ENCODE assay signal across 16 cellular contexts in the genomic region with DNA sequence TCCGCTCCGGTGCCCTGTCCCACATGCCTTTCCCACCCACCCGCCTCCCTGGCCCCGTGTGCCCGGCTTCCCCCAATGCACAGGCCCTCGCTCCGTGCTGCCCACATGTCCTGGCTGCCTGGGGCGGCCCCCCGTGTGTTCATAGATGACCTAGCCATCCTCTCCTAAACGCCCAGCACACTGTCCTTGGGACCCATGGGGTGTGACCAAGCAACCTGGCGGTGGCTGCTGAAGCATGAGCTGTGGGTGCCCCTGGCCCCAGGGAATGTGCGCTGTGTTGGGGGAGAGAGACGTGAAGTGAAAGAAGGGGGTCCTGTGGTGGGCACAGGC. TPM values are rescaled to one million over a fixed set of nuclear protein-coding genes. Genes with fewer than 3 reads are reported as not detected.
DNase-seq lines count a peak whose midpoint lies in the region; ATAC-seq and TF ChIP-seq lines count a peak whose summit lies in the region.
"Had no signal": no experiment of that assay in that cellular context is flagged by ENCODE, and none has a peak within 500 bp of the region (broad histone marks: within the 10 kb centered on the region; RNA-seq: fewer than 3 reads in every experiment).

No MANE protein-coding gene starts in this region.

- H3K27me3 Mint-ChIP-seq in CD8-positive, alpha-beta memory T cell = no peaks in the 10 kb centered on the region

- POLR2A ChIA-PET in CD8-positive, alpha-beta memory T cell (lab: Charles Lee) = no interaction called here
- POLR2A ChIA-PET in HEK293 (lab: Yijun Ruan, JAX) = no interaction called here

- no peak overlapping the region for H3K14ac ChIP-seq in neuronal stem cell (ENCODE audit: low read length)

- H3K4me3 ChIP-seq in CD8-positive, alpha-beta memory T cell (ENCODE audit: low read length) = no peak overlapping the region
- H3K4me3 ChIP-seq in HEK293 (ENCODE audit: low read depth, low read length) (no peak overlapping the region), left ventricle myocardium inferior (no peak overlapping the region), neuronal stem cell (ENCODE audit: low read length in 2 of 2) (peak overlapping the region in 1 of 2 donors; percentile 55)

- ATAC-seq in GM18868 (IDR thresholded peaks at IDR 0.05; ENCODE audit: unreplicated experiment) = no peak

- no peak overlapping the region for H3K18ac ChIP-seq in neuronal stem cell (ENCODE audit: low read length)

- H3K4me1 Mint-ChIP-seq in CD8-positive, alpha-beta memory T cell = peaks cover 0 to 22% (median 13%) of the 10 kb centered on the region in 3 donors
- H3K4me1 Mint-ChIP-seq: CD14-positive monocyte had no signal

- no peak overlapping the region for H3K27ac ChIP-seq in CD8-positive, alpha-beta memory T cell (ENCODE audit: low read depth, low read length)
- no peak overlapping the region for H3K27ac ChIP-seq in HEK293 (ENCODE audit: extremely low read depth, low read depth, low read length)
- H3K27ac ChIP-seq in left ventricle myocardium inferior (replicated peaks) = no peak overlapping the region
- H3K27ac ChIP-seq in neuronal stem cell (replicated peaks; ENCODE audit: low read length) = no peak overlapping the region

- WGBS in neuronal stem cell (ENCODE audit: extremely low coverage in 2 of 2, insufficient read length in 2 of 2, insufficient replicate concordance in 1 of 2), 2 donors = no CpG with 5 or more reads among the region's 13 CpGs

- peaks cover 37% of the 10 kb centered on the region for H3K36me3 ChIP-seq in CD8-positive, alpha-beta memory T cell (ENCODE audit: insufficient read depth, low read length)
- H3K36me3 ChIP-seq in HEK293 (ENCODE audit: control insufficient read depth in 2 of 2, insufficient read depth in 1 of 2, low read length in 2 of 2) (peaks cover 5 to 68% of the 10 kb centered on the region in 2 experiments; a peak in 2 of 3 replicates), left ventricle myocardium inferior (peaks cover 77% of the 10 kb centered on the region), neuronal stem cell (replicated peaks in 1 of 2; ENCODE audit: control insufficient read depth in 2 of 2, insufficient read depth in 2 of 2, low read length in 2 of 2) (peaks cover 46 to 84% of the 10 kb centered on the region in 2 donors)

- peaks cover 4 to 79% (median 10%) of the 10 kb centered on the region in 3 donors for H3K36me3 Mint-ChIP-seq in CD8-positive, alpha-beta memory T cell

- H2BK15ac ChIP-seq in neuronal stem cell (ENCODE audit: low read length) = no peak overlapping the region

- peaks cover 10% of the 10 kb centered on the region for H3K79me1 ChIP-seq in neuronal stem cell (ENCODE audit: low read depth, low read length)

- no peak overlapping the region for H4K91ac ChIP-seq in neuronal stem cell (ENCODE audit: low read depth, low read length, poor library complexity)

- no peak overlapping the region for H2BK12ac ChIP-seq in neuronal stem cell (ENCODE audit: low read length)

- H3K9ac ChIP-seq in neuronal stem cell (ENCODE audit: low read depth, low read length, poor library complexity) = no peak overlapping the region

- no peaks in the 10 kb centered on the region for H3K9me3 ChIP-seq in CD8-positive, alpha-beta memory T cell (ENCODE audit: low read length)
- H3K9me3 ChIP-seq in HEK293 (ENCODE audit: control insufficient read depth, insufficient read depth, low read depth, low read length) (no peaks in the 10 kb centered on the region), left ventricle myocardium inferior (replicated peaks) (no peaks in the 10 kb centered on the region), neuronal stem cell (replicated peaks in 1 of 2; ENCODE audit: control insufficient read depth in 2 of 2, insufficient read depth in 1 of 2, low read depth in 1 of 2, low read length in 2 of 2) (peaks cover 13% of the 10 kb centered on the region in 2 donors)

- H3K23ac ChIP-seq in neuronal stem cell (ENCODE audit: low read depth, low read length, poor library complexity) = peak overlapping the region; percentile 91

- H2BK5ac ChIP-seq in neuronal stem cell (ENCODE audit: low read length) = no peak overlapping the region

- no peak overlapping the region for H2AK5ac ChIP-seq in neuronal stem cell (ENCODE audit: low read depth, low read length)

- no peak for DNase-seq in CD8-positive, alpha-beta memory T cell
- DNase-seq in left ventricle myocardium inferior (peak; percentile 11), neuronal stem cell (ENCODE audit: low spot score) (no peak), NCI-H2171 treated with DMSO at 0.1 percent for 48 hours (lab: John Stamatoyannopoulos, UW) (no peak), cerebellar nuclear complex (lab: John Stamatoyannopoulos, UW) (no peak)
- DNase-seq: AML-193, COR-L47, DMS153, HCEC 1CT, NCI-H1105, NCI-H1694, NCI-H2227 treated with DMSO at 0.1 percent for 48 hours, NCI-H524 had no signal

- no peak overlapping the region for H2BK120ac ChIP-seq in neuronal stem cell (ENCODE audit: low read depth, low read length)

- peak overlapping the region in 5 of 8 donors; percentile 33 to 70 (median 54) for H3K27ac Mint-ChIP-seq in CD8-positive, alpha-beta memory T cell

- H3K27me3 ChIP-seq in CD8-positive, alpha-beta memory T cell (ENCODE audit: insufficient read depth, low read length, poor library complexity, severe bottlenecking) = no peaks in the 10 kb centered on the region
- H3K27me3 ChIP-seq in left ventricle myocardium inferior (ENCODE audit: low read depth) = no peaks in the 10 kb centered on the region
- H3K27me3 ChIP-seq in neuronal stem cell (ENCODE audit: control insufficient read depth in 3 of 3, insufficient read depth in 3 of 3, low read depth in 1 of 3, low read length in 3 of 3) = no peaks in the 10 kb centered on the region

- CTCF ChIA-PET in CD8-positive, alpha-beta memory T cell (lab: Charles Lee) = interaction anchor here (0.9 to 1.5 kb wide), 5 partner anchors 9 to 312 kb away, joined by 3 to 7 read pairs (median 4); a partner anchor contains a TSS
- CTCF ChIA-PET in HEK293 (lab: Yijun Ruan, JAX) = interaction anchor here (0.6 to 0.7 kb wide), 2 partner anchors 74 to 152 kb away, joined by 3 to 4 read pairs; no protein-coding TSS in a partner anchor

- H3K9me3 Mint-ChIP-seq in CD8-positive, alpha-beta memory T cell = no peaks in the 10 kb centered on the region

- intact Hi-C loops in left ventricle myocardium inferior (cut with micrococcal nuclease) = no loop called here

- TF ChIP-seq CTCF in HEK293 (tag by site-specific recombination; IDR thresholded peaks at IDR 0.05) (no peak), left ventricle myocardium inferior (IDR thresholded peaks at IDR 0.05; ENCODE audit: borderline replicate concordance) (no peak)

- H3K4me1 ChIP-seq in CD8-positive, alpha-beta memory T cell (ENCODE audit: insufficient read depth, low read length) = peaks cover 7% of the 10 kb centered on the region
- no peaks in the 10 kb centered on the region for H3K4me1 ChIP-seq in HEK293 (ENCODE audit: control insufficient read depth, insufficient read depth, low read length)
- peaks cover 8% of the 10 kb centered on the region for H3K4me1 ChIP-seq in left ventricle myocardium inferior
- H3K4me1 ChIP-seq in neuronal stem cell (ENCODE audit: control insufficient read depth in 2 of 2, insufficient read depth in 1 of 2, low read depth in 1 of 2, low read length in 2 of 2) = no peaks in the 10 kb centered on the region

- no peak overlapping the region for H3K4ac ChIP-seq in neuronal stem cell (ENCODE audit: low read length)

- H3K4me3 Mint-ChIP-seq in CD8-positive, alpha-beta memory T cell = no peak overlapping the region
- H3K4me3 Mint-ChIP-seq: CD14-positive monocyte had no signal

- no peak overlapping the region for H3K4me2 ChIP-seq in neuronal stem cell (ENCODE audit: insufficient read depth, low read length, poor library complexity, severe bottlenecking)

- no peak overlapping the region for H4K8ac ChIP-seq in neuronal stem cell (ENCODE audit: low read depth, low read length)

- H2AFZ ChIP-seq in neuronal stem cell (ENCODE audit: low read length) = no peak overlapping the region

TF ChIP-seq in HEK293, 187 proteins besides CTCF, POLR2A, EP300 and RAD21:
- TF ChIP-seq ZNF529 (tag by site-specific recombination; IDR thresholded peaks at IDR 0.05; ENCODE audit: insufficient replicate concordance) = peak; percentile 93
- no peak for TF ChIP-seq ZNF660 (tag by site-specific recombination; IDR thresholded peaks at IDR 0.05)

RNA-seq across cellular contexts. Expression of a gene that starts 28.3 kb away (rescaled TPM):
- total RNA-seq in CD8-positive, alpha-beta memory T cell = 10 to 100 TPM; 59.4 to 63.8 TPM
- 75.3 TPM for polyA plus RNA-seq in CD8-positive, alpha-beta memory T cell
- total RNA-seq in left ventricle myocardium inferior = 49.5 TPM
- polyA plus RNA-seq in neuronal stem cell (2013, experiment 1 of 2) = 38.4 TPM
- 37.0 TPM for polyA plus RNA-seq in neuronal stem cell (2013, experiment 2 of 2)

RNA-seq across cellular contexts. Expression of a gene that starts 29.0 kb away (rescaled TPM):
- 10 to 100 TPM; 16.8 to 19.0 TPM for total RNA-seq in CD8-positive, alpha-beta memory T cell
- polyA plus RNA-seq in CD8-positive, alpha-beta memory T cell = 6.9 TPM
- total RNA-seq in left ventricle myocardium inferior = 5.9 TPM
- 8.6 TPM for polyA plus RNA-seq in neuronal stem cell (2013, experiment 1 of 2)
- polyA plus RNA-seq in neuronal stem cell (2013, experiment 2 of 2) = 8.7 TPM
